ENCODE assay signal across 9 cellular contexts in the genomic region with DNA sequence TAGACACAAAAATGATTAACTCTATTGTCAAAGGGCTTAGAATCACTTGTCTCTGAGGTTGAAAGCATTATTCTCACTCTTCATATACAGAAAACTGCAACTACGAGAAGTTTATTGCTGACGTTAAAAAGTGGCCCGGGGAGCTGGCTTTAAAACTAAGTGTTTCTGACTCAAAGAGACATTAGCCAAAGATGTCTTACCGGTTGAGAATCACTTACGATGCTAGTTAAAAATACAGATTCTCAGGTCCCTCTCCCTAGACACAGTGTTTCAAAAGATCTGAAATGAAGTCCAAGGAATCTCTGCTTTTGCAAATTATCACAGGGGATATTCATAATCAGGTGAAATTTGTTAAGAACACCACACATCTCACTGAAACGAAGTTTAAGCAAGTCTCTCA. TPM values are rescaled to one million over a fixed set of nuclear protein-coding genes. Genes with fewer than 3 reads are reported as not detected.
DNase-seq lines count a peak whose midpoint lies in the region; ATAC-seq, FAIRE-seq and TF ChIP-seq lines count a peak whose summit lies in the region.
"Had no signal": no experiment of that assay in that cellular context is flagged by ENCODE, and none has a peak within 500 bp of the region (broad histone marks: within the 10 kb centered on the region; RNA-seq: fewer than 3 reads in every experiment).

No MANE protein-coding gene starts in this region.

- no peak overlapping the region for H3K9ac ChIP-seq in iPS-15b (ENCODE audit: low read depth, low read length)

- H3K4me3 ChIP-seq in iPS-15b (ENCODE audit: low read depth, low read length) (peak overlapping the region; percentile 76), thoracic aorta (peak overlapping the region; percentile 92), pancreas (peak overlapping the region in 2 of 4 donors; percentile 67 to 86)

- no peaks in the 10 kb centered on the region for H3K4me1 ChIP-seq in iPS-15b (ENCODE audit: control insufficient read depth, insufficient read depth, low read length)
- peaks cover 6 to 16% of the 10 kb centered on the region in 2 donors for H3K4me1 ChIP-seq in thoracic aorta (ENCODE audit: control insufficient read depth in 1 of 2, low read depth in 2 of 2)
- peaks cover 0 to 15% (median 6%) of the 10 kb centered on the region in 3 donors for H3K4me1 ChIP-seq in pancreas

- ATAC-seq in WTC11 (no peak), thoracic aorta (ENCODE audit: insufficient number of reproducible peaks, low FRiP score, low read depth) (no peak), pancreas (no peak)

- WGBS in pancreas, 2 donors, result 37 to 38% methylated on average over 6 of the region's 6 CpGs

- H3K27ac ChIP-seq in thoracic aorta (no peak overlapping the region), pancreas (no peak overlapping the region)

- POLR2A ChIA-PET in WTC11 (lab: Charles Lee), result no interaction called here

- peaks cover 29% of the 10 kb centered on the region for H3K36me3 Mint-ChIP-seq in activated T-cell treated with anti-CD3 and anti-CD28 coated beads, Interleukin-2, amount 50 U/mL, for 24 hours (ENCODE audit: low read depth)
- no peaks in the 10 kb centered on the region for H3K36me3 Mint-ChIP-seq in WTC11

- H3K4me1 Mint-ChIP-seq in activated T-cell treated with anti-CD3 and anti-CD28 coated beads, Interleukin-2, amount 50 U/mL, for 24 hours (ENCODE audit: low read depth), result peaks cover 53% of the 10 kb centered on the region
- H3K4me1 Mint-ChIP-seq in WTC11, result peaks cover 26% of the 10 kb centered on the region

- H3K36me3 ChIP-seq in iPS-15b (ENCODE audit: control insufficient read depth, insufficient read depth, low read length), result no peaks in the 10 kb centered on the region
- no peaks in the 10 kb centered on the region for H3K36me3 ChIP-seq in thoracic aorta
- no peaks in the 10 kb centered on the region for H3K36me3 ChIP-seq in pancreas

- no peaks in the 10 kb centered on the region for H3K9me3 Mint-ChIP-seq in activated T-cell treated with anti-CD3 and anti-CD28 coated beads, Interleukin-2, amount 50 U/mL, for 24 hours
- no peaks in the 10 kb centered on the region for H3K9me3 Mint-ChIP-seq in WTC11

- CTCF ChIA-PET in WTC11 (lab: Charles Lee), result no interaction called here

- no peak for DNase-seq in activated T-cell treated with anti-CD3 and anti-CD28 coated beads, Interleukin-2, amount 50 U/mL, for 24 hours
- no peak for DNase-seq in activated T-cell treated with anti-CD3 and anti-CD28 coated beads for 4 hours
- no peak for DNase-seq in WTC11 (ENCODE audit: low spot score)
- no peak for DNase-seq in thoracic aorta (ENCODE audit: low spot score)
- DNase-seq in pancreas, result no peak
- DNase-seq in Ammon's horn (ENCODE audit: low spot score), result no peak
- DNase-seq in NCI-H1694 (lab: John Stamatoyannopoulos, UW), result no peak
- DNase-seq: NCI-H1436 had no signal

- no peak for FAIRE-seq in pancreas (lab: Jason Lieb, UNC)

- no peak for TF ChIP-seq CTCF in WTC11 (IDR thresholded peaks at IDR 0.05)
- TF ChIP-seq CTCF in thoracic aorta (IDR thresholded peaks at IDR 0.05), result no peak
- TF ChIP-seq CTCF in pancreas (IDR thresholded peaks at IDR 0.05), result no peak

- no peaks in the 10 kb centered on the region for H3K27me3 Mint-ChIP-seq in activated T-cell treated with anti-CD3 and anti-CD28 coated beads, Interleukin-2, amount 50 U/mL, for 24 hours
- peaks cover 24% of the 10 kb centered on the region for H3K27me3 Mint-ChIP-seq in WTC11 (ENCODE audit: low read depth)

- H3K4me3 Mint-ChIP-seq in activated T-cell treated with anti-CD3 and anti-CD28 coated beads, Interleukin-2, amount 50 U/mL, for 24 hours, result peak overlapping the region; percentile 93
- H3K4me3 Mint-ChIP-seq in WTC11, result peak overlapping the region; percentile 93

- no peaks in the 10 kb centered on the region for H3K9me3 ChIP-seq in iPS-15b (ENCODE audit: control insufficient read depth, insufficient read depth, low read length)
- no peaks in the 10 kb centered on the region for H3K9me3 ChIP-seq in thoracic aorta
- no peaks in the 10 kb centered on the region for H3K9me3 ChIP-seq in pancreas

- intact Hi-C loops in pancreas (cut with DNase I), result no loop called here

- peaks cover 21% of the 10 kb centered on the region for H3K27me3 ChIP-seq in iPS-15b (ENCODE audit: control insufficient read depth, insufficient read depth, low read length)
- H3K27me3 ChIP-seq in thoracic aorta (replicated peaks; ENCODE audit: insufficient read depth), result no peaks in the 10 kb centered on the region
- H3K27me3 ChIP-seq in pancreas, result no peaks in the 10 kb centered on the region

- H3K27ac Mint-ChIP-seq in activated T-cell treated with anti-CD3 and anti-CD28 coated beads, Interleukin-2, amount 50 U/mL, for 24 hours, result peak overlapping the region; percentile 92
- no peak overlapping the region for H3K27ac Mint-ChIP-seq in WTC11

TF ChIP-seq in WTC11, 78 proteins besides CTCF, POLR2A, EP300 and RAD21:
- TF ChIP-seq JAZF1 (CRISPR knock-in tag; IDR thresholded peaks at IDR 0.05) (no peak), ZNF317 (CRISPR knock-in tag; IDR thresholded peaks at IDR 0.05; ENCODE audit: borderline replicate concordance, low read depth) (no peak), ZNF121 (CRISPR knock-in tag; IDR thresholded peaks at IDR 0.05) (no peak), ZMAT4 (CRISPR knock-in tag; IDR thresholded peaks at IDR 0.05) (no peak), TEAD1 (CRISPR knock-in tag; IDR thresholded peaks at IDR 0.05) (no peak), EMX1 (CRISPR knock-in tag; IDR thresholded peaks at IDR 0.05) (no peak), FOXP1 (CRISPR knock-in tag; IDR thresholded peaks at IDR 0.05; ENCODE audit: borderline replicate concordance) (no peak), FOXK1 (CRISPR knock-in tag; IDR thresholded peaks at IDR 0.05) (no peak), ZNF416 (CRISPR knock-in tag; IDR thresholded peaks at IDR 0.05) (no peak), USF2 (CRISPR knock-in tag; IDR thresholded peaks at IDR 0.05) (no peak)
- TF ChIP-seq, protein P1, sequence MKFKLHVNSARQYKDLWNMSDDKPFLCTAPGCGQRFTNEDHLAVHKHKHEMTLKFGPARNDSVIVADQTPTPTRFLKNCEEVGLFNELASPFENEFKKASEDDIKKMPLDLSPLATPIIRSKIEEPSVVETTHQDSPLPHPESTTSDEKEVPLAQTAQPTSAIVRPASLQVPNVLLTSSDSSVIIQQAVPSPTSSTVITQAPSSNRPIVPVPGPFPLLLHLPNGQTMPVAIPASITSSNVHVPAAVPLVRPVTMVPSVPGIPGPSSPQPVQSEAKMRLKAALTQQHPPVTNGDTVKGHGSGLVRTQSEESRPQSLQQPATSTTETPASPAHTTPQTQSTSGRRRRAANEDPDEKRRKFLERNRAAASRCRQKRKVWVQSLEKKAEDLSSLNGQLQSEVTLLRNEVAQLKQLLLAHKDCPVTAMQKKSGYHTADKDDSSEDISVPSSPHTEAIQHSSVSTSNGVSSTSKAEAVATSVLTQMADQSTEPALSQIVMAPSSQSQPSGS (CRISPR knock-in tag; IDR thresholded peaks at IDR 0.05; ENCODE audit: borderline replicate concordance, low read depth), result no peak

RNA-seq across cellular contexts. Expression of gene GNPDA2, which starts 1.2 kb away (rescaled TPM):
- total RNA-seq in WTC11 (2021) (4.7 to 5.2 TPM (median 4.9 TPM) in 3 replicates), thoracic aorta (10 to 100 TPM; 11.6 to 15.3 TPM), pancreas (1 to 10 TPM; 2.6 to 5.6 (median 4.4) TPM)
- polyA plus RNA-seq in pancreas, result 10 to 100 TPM in 1 of 2 donors, 1 to 10 TPM in 1; 3.8 to 10.1 TPM

RNA-seq across cellular contexts. Expression of gene GUF1, which starts 46.9 kb away (rescaled TPM):
- total RNA-seq in WTC11 (2021), result 37.6 to 38.8 TPM (median 37.8 TPM) in 3 replicates
- 10 to 100 TPM in 1 of 2 donors, 1 to 10 TPM in 1; 8.5 to 13.3 TPM for total RNA-seq in thoracic aorta
- total RNA-seq in pancreas, result 10 to 100 TPM in 1 of 6 donors, 1 to 10 TPM in 5; 5.3 to 10.7 (median 8.7) TPM
- polyA plus RNA-seq in pancreas, result 1 to 10 TPM; 5.4 to 8.7 TPM
